1 cellular context compared by ENCODE assay signal in the genomic region with DNA sequence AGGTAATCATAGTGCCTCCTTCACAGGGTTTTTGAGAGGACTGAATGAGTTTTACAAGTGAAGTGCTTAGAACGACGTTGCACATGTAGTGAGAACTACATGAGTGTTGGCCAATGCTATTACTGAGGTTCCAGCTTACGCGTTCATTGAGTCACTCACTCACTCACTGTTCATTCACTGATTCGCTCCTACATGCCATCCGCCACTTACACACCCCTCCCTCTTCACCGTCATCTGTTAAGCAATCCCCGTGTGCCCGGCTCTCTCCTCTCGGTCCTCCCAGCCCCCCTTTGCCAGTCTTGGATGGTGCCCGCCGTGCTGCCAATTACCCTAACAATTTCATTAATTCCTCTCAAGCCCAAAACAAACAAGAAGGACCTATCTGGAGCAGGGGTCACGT.
TF ChIP-seq lines count a peak whose summit lies in the region.

No MANE protein-coding gene starts in this region.

TF ChIP-seq in IMR-90, 13 proteins besides CTCF, POLR2A, EP300 and RAD21:
- TF ChIP-seq CEBPB (IDR thresholded peaks at IDR 0.05; ENCODE audit: low read depth, low read length), result peak; percentile 77
- no peak for TF ChIP-seq RCOR1 (IDR thresholded peaks at IDR 0.05; ENCODE audit: insufficient replicate concordance, low read length)
